Comparison of ENCODE assay signal across 9 cellular contexts in genomic region chr3:54830658-54831057, GRCh38.
DNase-seq lines count a peak whose midpoint lies in the region; ATAC-seq and TF ChIP-seq lines count a peak whose summit lies in the region.
"Had no signal": no experiment of that assay in that cellular context is flagged by ENCODE, and none has a peak within 500 bp of the region (broad histone marks: within the 10 kb centered on the region; RNA-seq: fewer than 3 reads in every experiment).

No MANE protein-coding gene starts in this region.

- no peaks in the 10 kb centered on the region for H3K36me3 Mint-ChIP-seq in Caco-2 (ENCODE audit: insufficient read depth, unreplicated experiment)

- no peaks in the 10 kb centered on the region for H3K79me2 ChIP-seq in SU-DHL-6 (ENCODE audit: insufficient read depth, low read length)

- no peak overlapping the region for H3K4me2 ChIP-seq in SU-DHL-6 (ENCODE audit: low read depth, low read length, poor library complexity, severe bottlenecking)

- intact Hi-C loops in Caco-2 (cut with micrococcal nuclease; ENCODE audit: unreplicated experiment): no loop called here

- H3K27me3 ChIP-seq in Caco-2 (replicated peaks; ENCODE audit: control insufficient read depth, insufficient read depth, low read length) (no peaks in the 10 kb centered on the region), H7 (ENCODE audit: control insufficient read depth, insufficient read depth, low read length) (no peaks in the 10 kb centered on the region), SU-DHL-6 (ENCODE audit: low read length) (no peaks in the 10 kb centered on the region)

- no peaks in the 10 kb centered on the region for H3K27me3 Mint-ChIP-seq in Caco-2 (ENCODE audit: insufficient read depth, unreplicated experiment)

- DNase-seq in Caco-2 (peak in 1 of 2 experiments; percentile 29), H7 (peak; percentile 50), kidney tubule cell (ENCODE audit: low spot score) (peak; percentile 20), NCI-H2196 (lab: John Stamatoyannopoulos, UW; ENCODE audit: unreplicated experiment) (no peak)
- DNase-seq in stimulated activated naive CD4-positive, alpha-beta T cell treated with Interleukin-2 at 50 U/mL for 16 hours (lab: John Stamatoyannopoulos, UW): no peak
- DNase-seq: NCI-H2107 had no signal

- no peak overlapping the region for H2AFZ ChIP-seq in SU-DHL-6 (ENCODE audit: low read depth, low read length, severe bottlenecking)

- H3F3A ChIP-seq in SU-DHL-6 (ENCODE audit: insufficient read depth): no peaks in the 10 kb centered on the region

- H3K27ac Mint-ChIP-seq in Caco-2 (ENCODE audit: unreplicated experiment): no peak overlapping the region

- TF ChIP-seq CTCF in Caco-2 (IDR thresholded peaks at IDR 0.05; ENCODE audit: insufficient read depth in 1 of 2, low read depth in 1 of 2, low read length in 1 of 2, severe bottlenecking in 1 of 2, unreplicated experiment in 1 of 2): peak; percentile 61 to 63
- TF ChIP-seq CTCF in SU-DHL-6 (IDR thresholded peaks at IDR 0.05; ENCODE audit: insufficient read depth, low read length, poor library complexity, severe bottlenecking): peak; percentile 65

- H3K36me3 ChIP-seq in Caco-2 (ENCODE audit: control insufficient read depth, insufficient read depth, low read length) (no peaks in the 10 kb centered on the region), H7 (replicated peaks; ENCODE audit: control insufficient read depth, insufficient read depth, low read length) (no peaks in the 10 kb centered on the region), SU-DHL-6 (ENCODE audit: low read length) (no peaks in the 10 kb centered on the region)

- no peak overlapping the region for H3K9ac ChIP-seq in SU-DHL-6 (ENCODE audit: low read length)

- CTCF ChIA-PET in Caco-2 (lab: Charles Lee): interaction anchor here (0.6 kb wide), 1 partner anchor 677 kb away, joined by 4 read pairs; no protein-coding TSS in a partner anchor

- no peaks in the 10 kb centered on the region for H3K4me1 ChIP-seq in Caco-2

- H4K20me1 ChIP-seq in SU-DHL-6 (ENCODE audit: low read depth, low read length): no peaks in the 10 kb centered on the region

- peaks cover 7% of the 10 kb centered on the region; the same call in 1 of the 2 replicates for H3K9me3 ChIP-seq in Caco-2
- no peaks in the 10 kb centered on the region for H3K9me3 ChIP-seq in SU-DHL-6 (ENCODE audit: insufficient read depth, low read length)

- ATAC-seq in HG03457 (IDR thresholded peaks at IDR 0.05; ENCODE audit: unreplicated experiment) (no peak), HG03354 (IDR thresholded peaks at IDR 0.05; ENCODE audit: poor library complexity, severe bottlenecking, unreplicated experiment) (no peak)

- H3K4me3 ChIP-seq in Caco-2 (ENCODE audit: low read depth, low read length): no peak overlapping the region
- no peak overlapping the region for H3K4me3 ChIP-seq in H7 (ENCODE audit: insufficient read depth, low read depth, low read length)
- no peak overlapping the region for H3K4me3 ChIP-seq in SU-DHL-6 (ENCODE audit: insufficient read depth, low read length, poor library complexity, severe bottlenecking)

- no TSS peak for BruUV-seq in Caco-2 (replicated peaks; lab: Mats Ljungman, UMichigan)

- POLR2A ChIA-PET in Caco-2 (lab: Charles Lee): no interaction called here

- H3K9me3 Mint-ChIP-seq in Caco-2 (ENCODE audit: unreplicated experiment): peaks cover 9% of the 10 kb centered on the region

- no peak overlapping the region for H3K4me3 Mint-ChIP-seq in Caco-2 (ENCODE audit: unreplicated experiment)

- H3K9me2 ChIP-seq in SU-DHL-6 (replicated peaks; ENCODE audit: insufficient read depth, low read length): no peaks in the 10 kb centered on the region

- no peak overlapping the region for H3K27ac ChIP-seq in SU-DHL-6 (ENCODE audit: low read depth, low read length)

- no peaks in the 10 kb centered on the region for H3K4me1 Mint-ChIP-seq in Caco-2 (ENCODE audit: low read depth, unreplicated experiment)

Comparison
In these comparisons a context has a peak if more than half of its experiments do, and no peak if none do; other contexts are left out.
1. DNase-seq: peak in H7 (single experiment) and kidney tubule cell (single experiment); none in NCI-H2196 (single experiment) and stimulated activated naive CD4-positive, alpha-beta T cell treated with Interleukin-2 at 50 U/mL for 16 hours (single experiment).